ENCODE assay signal across 8 cellular contexts in the genomic region with DNA sequence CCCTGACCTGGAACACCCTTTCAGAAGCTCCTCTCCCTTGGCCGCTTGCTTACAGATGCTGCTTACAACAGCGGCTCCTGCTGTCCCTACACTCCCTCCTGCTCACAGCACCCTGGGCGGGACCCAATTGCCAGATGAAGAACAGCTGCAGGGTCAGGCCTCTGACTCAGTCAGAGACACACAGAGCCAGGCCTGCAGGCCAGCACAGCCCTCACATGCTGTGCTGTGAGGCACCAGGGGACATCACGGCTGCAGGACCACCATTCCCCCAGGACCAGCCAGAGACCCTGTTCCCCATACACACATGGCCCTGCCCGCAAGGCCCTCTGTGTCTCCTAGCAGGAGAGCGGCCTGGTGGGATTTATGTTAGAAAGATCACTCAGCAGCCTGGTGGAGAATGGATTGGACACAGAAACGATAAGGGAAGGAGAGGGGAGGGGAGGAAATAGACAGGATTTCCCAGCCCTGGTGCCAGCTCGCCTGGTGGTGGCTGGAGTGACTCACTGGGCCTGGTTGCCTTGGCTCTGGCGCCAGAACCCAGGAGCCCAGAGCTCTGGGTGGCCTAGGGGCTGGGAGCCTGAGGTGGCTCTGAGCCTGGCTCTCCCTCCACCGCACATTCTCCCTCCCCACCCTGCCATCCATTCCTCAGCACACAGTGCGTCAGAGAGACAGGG. TPM values are rescaled to one million over a fixed set of nuclear protein-coding genes. Genes with fewer than 3 reads are reported as not detected.
DNase-seq lines count a peak whose midpoint lies in the region; TF ChIP-seq lines count a peak whose summit lies in the region.

No MANE protein-coding gene starts in this region.

- H3K27me3 ChIP-seq in kidney epithelial cell (ENCODE audit: control insufficient read depth, insufficient read depth, low read length) (no peaks in the 10 kb centered on the region), spleen (replicated peaks in 1 of 7) (no peaks in the 10 kb centered on the region)

- H3K36me3 ChIP-seq in kidney epithelial cell (ENCODE audit: control insufficient read depth, insufficient read depth, low read length) = no peaks in the 10 kb centered on the region
- H3K36me3 ChIP-seq in spleen = no peaks in the 10 kb centered on the region

- intact Hi-C loops in spleen (cut with DNase I; ENCODE audit: low total_unique reads) = no loop called here

- peaks cover 22 to 45% (median 39%) of the 10 kb centered on the region in 6 donors for H3K4me1 ChIP-seq in spleen

- WGBS in spleen, 5 donors = 44 to 63% (median 62%) methylated on average over 11 of the region's 11 CpGs

- H3K9me3 ChIP-seq in spleen = no peaks in the 10 kb centered on the region

- TF ChIP-seq CTCF in kidney epithelial cell (IDR thresholded peaks at IDR 0.05; ENCODE audit: insufficient read depth, low read length, poor library complexity, severe bottlenecking) (peak; percentile 47), spleen (IDR thresholded peaks at IDR 0.05 in 8 of 11, conservative IDR thresholded peaks at IDR 0.05 in 3 of 11) (peak in 8 of 11 experiments; percentile 13 to 58 (median 34))

- H3K27ac ChIP-seq in spleen = peak overlapping the region; percentile 62 to 83 (median 72)

- no peak overlapping the region for H3K4me3 ChIP-seq in kidney epithelial cell (ENCODE audit: low read depth, low read length)
- no peak overlapping the region for H3K4me3 ChIP-seq in spleen

- peak in 1 of 3 donors; percentile 13 for TF ChIP-seq POLR2A in spleen (IDR thresholded peaks at IDR 0.05)

- DNase-seq in AG08396 (ENCODE audit: low spot score) = peak; percentile 95
- DNase-seq in MV-4-11 (lab: John Stamatoyannopoulos, UW) = peak; percentile 70
- peak; percentile 81 for DNase-seq in brain pericyte (ENCODE audit: low read depth, low spot score)
- peak; percentile 63 for DNase-seq in kidney epithelial cell (ENCODE audit: low read depth)
- DNase-seq in spleen = peak; percentile 78
- no peak for DNase-seq in NCI-H146 (lab: John Stamatoyannopoulos, UW)
- DNase-seq in activated effector memory CD4-positive, alpha-beta T cell treated with Interleukin-2 at 50 U/mL for 16 hours = no peak
- DNase-seq in activated CD4-positive, alpha-beta T cell treated with anti-CD3 and anti-CD28 coated beads, Interleukin-2, amount 50 U/mL, for 4 hours = no peak

RNA-seq across cellular contexts. Expression of a gene that starts 6.7 kb away (rescaled TPM):
- total RNA-seq in kidney epithelial cell (7.8 and 9.7 TPM in 2 replicates), spleen (1 to 10 TPM; 3.5 to 9.2 (median 8.0) TPM)
- 1 to 10 TPM in 1 of 3 donors, under 1 TPM in 2; 0.80 to 2.4 (median 0.96) TPM for polyA plus RNA-seq in spleen

RNA-seq across cellular contexts. Expression of a gene that starts 29.2 kb away (rescaled TPM):
- not detected in 2 replicates for total RNA-seq in kidney epithelial cell
- under 1 TPM in 1 of 7 donors, not detected in 6; 0.64 TPM for total RNA-seq in spleen
- under 1 TPM in 1 of 3 donors, not detected in 2; 0.51 TPM for polyA plus RNA-seq in spleen

RNA-seq across cellular contexts. Expression of a gene that starts 39.3 kb away (rescaled TPM):
- not detected in 2 replicates for total RNA-seq in kidney epithelial cell
- total RNA-seq in spleen = not detected
- polyA plus RNA-seq in spleen = not detected

RNA-seq across cellular contexts. Expression of a gene that starts 54.6 kb away (rescaled TPM):
- 0.17 and 0.89 TPM in 2 replicates for total RNA-seq in kidney epithelial cell
- 100 to 1,000 TPM in 1 of 7 donors, 10 to 100 TPM in 6; 27.2 to 147 (median 61.0) TPM for total RNA-seq in spleen
- 10 to 100 TPM in 2 of 3 donors, 1 to 10 TPM in 1; 3.5 to 14.3 (median 11.3) TPM for polyA plus RNA-seq in spleen

Comparison
In these comparisons a context has a peak if more than half of its experiments do, and no peak if none do; other contexts are left out.
1. DNase-seq: peak in AG08396 (single experiment), MV-4-11 (single experiment), brain pericyte (single experiment), kidney epithelial cell (single experiment) and spleen (single experiment); none in NCI-H146 (single experiment), activated effector memory CD4-positive, alpha-beta T cell treated with Interleukin-2 at 50 U/mL for 16 hours (single experiment) and activated CD4-positive, alpha-beta T cell treated with anti-CD3 and anti-CD28 coated beads, Interleukin-2, amount 50 U/mL, for 4 hours (0 of 2).